Comparison of ENCODE assay signal across 26 cellular contexts in the genomic region with DNA sequence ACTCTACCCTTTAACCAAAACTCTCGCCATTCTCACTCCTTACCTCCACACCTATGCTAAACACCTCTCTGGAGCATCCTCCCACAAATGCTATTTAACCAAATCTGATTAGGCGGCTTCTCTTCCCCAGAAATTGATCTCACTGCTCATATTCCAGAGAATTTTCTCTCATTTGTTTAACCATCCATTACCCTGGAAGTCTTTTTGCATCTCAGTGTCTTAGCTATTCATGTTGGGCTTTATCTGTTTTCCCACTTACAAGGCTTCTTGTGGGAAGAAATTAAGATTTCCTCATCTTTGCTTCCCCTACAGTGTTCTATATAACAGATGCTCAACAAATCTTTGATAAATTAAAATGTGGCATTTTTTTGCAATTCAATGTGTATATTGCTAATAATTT.
"Had no signal": no experiment of that assay in that cellular context is flagged by ENCODE, and none has a peak within 500 bp of the region (broad histone marks: within the 10 kb centered on the region; RNA-seq: fewer than 3 reads in every experiment).

No MANE protein-coding gene starts in this region.

- H3K36me3 ChIP-seq: pancreas, prostate gland, uterus had no signal

- H3K27ac Mint-ChIP-seq: mesothelial cell of epicardium; natural killer cell; stimulated activated effector memory CD8-positive, alpha-beta T cell treated with anti-CD3 and anti-CD28 coated beads, Interleukin-12 subunit alpha, Interleukin-12 subunit beta, amount 100 ng/mL, for 72 hours; stimulated activated naive CD8-positive, alpha-beta T cell treated with anti-CD3 and anti-CD28 coated beads, Interleukin-15, Interleukin-2, amounts not matched to agents 100 ng/mL and 50 ng/mL, for 24 hours; type B pancreatic cell had no signal

- H3K4me3 Mint-ChIP-seq: mesothelial cell of epicardium; naive B cell; natural killer cell; stimulated activated effector memory CD8-positive, alpha-beta T cell treated with anti-CD3 and anti-CD28 coated beads, Interleukin-12 subunit alpha, Interleukin-12 subunit beta, amount 100 ng/mL, for 72 hours; stimulated activated naive CD8-positive, alpha-beta T cell treated with anti-CD3 and anti-CD28 coated beads, Interleukin-15, Interleukin-2, amounts not matched to agents 100 ng/mL and 50 ng/mL, for 24 hours; type B pancreatic cell had no signal

- H3K27me3 ChIP-seq: pancreas, tibial nerve, uterus had no signal

- H3K4me3 ChIP-seq: left ventricle myocardium inferior, lung, pancreas, prostate gland, skin epidermis, tibial nerve, uterus had no signal

- H3K9me3 Mint-ChIP-seq: mesothelial cell of epicardium; naive B cell; natural killer cell; stimulated activated effector memory CD8-positive, alpha-beta T cell treated with anti-CD3 and anti-CD28 coated beads, Interleukin-12 subunit alpha, Interleukin-12 subunit beta, amount 100 ng/mL, for 72 hours; stimulated activated naive CD8-positive, alpha-beta T cell treated with anti-CD3 and anti-CD28 coated beads, Interleukin-15, Interleukin-2, amounts not matched to agents 100 ng/mL and 50 ng/mL, for 24 hours; type B pancreatic cell had no signal

- DNase-seq: hypothalamus; islet precursor cell; left ventricle myocardium inferior; mesendoderm; naive B cell; natural killer cell; nucleus accumbens; pancreas; posterior cingulate gyrus; retina; right cardiac atrium; stimulated activated CD4-positive, alpha-beta T cell treated with anti-CD3 and anti-CD28 coated beads, Interleukin-12 subunit alpha, Interleukin-12 subunit beta, amount 100 ng/mL, for 4 hours; stimulated activated CD4-positive, alpha-beta T cell treated with anti-CD3 and anti-CD28 coated beads, Interleukin-15, amount 100 ng/mL, for 24 hours; stimulated activated CD4-positive, alpha-beta T cell treated with anti-CD3 and anti-CD28 coated beads, Interleukin-2, amount 100 ng/mL, for 24 hours; stimulated activated CD4-positive, alpha-beta T cell treated with anti-CD3 and anti-CD28 coated beads, Interleukin-4, amount 100 ng/mL, for 1 hour; stimulated activated naive CD4-positive, alpha-beta T cell; uterus had no signal

- H3K27me3 Mint-ChIP-seq: naive B cell; stimulated activated naive CD8-positive, alpha-beta T cell treated with anti-CD3 and anti-CD28 coated beads, Interleukin-15, Interleukin-2, amounts not matched to agents 100 ng/mL and 50 ng/mL, for 24 hours; type B pancreatic cell had no signal

- H3K4me1 ChIP-seq: prostate gland, uterus had no signal

- H3K27ac ChIP-seq: left ventricle myocardium inferior, pancreas, prostate gland, skin epidermis, tibial nerve, uterus had no signal

- ATAC-seq: natural killer cell; pancreas; right cardiac atrium; sciatic nerve; stimulated activated effector memory CD8-positive, alpha-beta T cell treated with anti-CD3 and anti-CD28 coated beads, Interleukin-12 subunit alpha, Interleukin-12 subunit beta, amount 100 ng/mL, for 72 hours had no signal

- H3K9me3 ChIP-seq: left ventricle myocardium inferior, pancreas, prostate gland, tibial nerve, uterus had no signal
